Comparison of ENCODE assay signal across 17 cellular contexts in the genomic region with DNA sequence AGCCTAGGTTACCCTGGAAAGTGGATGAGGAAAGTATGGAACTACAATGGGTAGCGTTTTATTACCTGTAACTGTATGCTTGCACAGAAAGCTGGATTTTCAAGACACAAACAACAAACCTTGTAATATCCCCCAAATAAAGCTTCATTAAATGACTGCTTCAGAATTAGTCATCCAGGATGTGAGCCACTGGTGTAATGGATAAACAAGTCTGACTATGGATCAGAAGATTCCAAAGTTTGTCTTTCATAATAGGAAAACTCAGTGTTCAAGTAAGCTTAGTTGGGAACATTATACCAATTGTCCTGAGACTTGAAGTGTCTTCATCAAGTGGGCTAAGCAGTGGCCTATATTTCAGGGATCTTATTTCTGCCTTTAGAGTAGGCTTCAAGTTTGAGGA.
DNase-seq lines count a peak whose midpoint lies in the region; ATAC-seq, FAIRE-seq and TF ChIP-seq lines count a peak whose summit lies in the region.
"Had no signal": no experiment of that assay in that cellular context is flagged by ENCODE, and none has a peak within 500 bp of the region (broad histone marks: within the 10 kb centered on the region; RNA-seq: fewer than 3 reads in every experiment).

No MANE protein-coding gene starts in this region.

- H3K9ac ChIP-seq in DND-41 (ENCODE audit: low read depth, low read length) = no peak overlapping the region

- H3K4me3 ChIP-seq in DND-41 (ENCODE audit: low read depth in 1 of 2, low read length in 2 of 2) = no peak overlapping the region
- H3K4me3 ChIP-seq in choroid plexus epithelial cell (ENCODE audit: low read depth, low read length) = no peak overlapping the region
- no peak overlapping the region for H3K4me3 ChIP-seq in kidney epithelial cell (ENCODE audit: low read depth, low read length)
- H3K4me3 ChIP-seq in aorta (ENCODE audit: low read length in 2 of 2) = no peak overlapping the region
- no peak overlapping the region for H3K4me3 ChIP-seq in small intestine (ENCODE audit: low read depth in 1 of 2, low read length in 2 of 2)
- H3K4me3 ChIP-seq: pancreas had no signal

- H3K27me3 Mint-ChIP-seq in glutamatergic neuron (ENCODE audit: unreplicated experiment) = no peaks in the 10 kb centered on the region

- no peaks in the 10 kb centered on the region for H4K20me1 ChIP-seq in DND-41 (ENCODE audit: insufficient read depth, low read length)

- H3K4me3 Mint-ChIP-seq in glutamatergic neuron (ENCODE audit: unreplicated experiment) = no peak overlapping the region
- H3K4me3 Mint-ChIP-seq: T-helper 2 cell treated with Interferon-gamma antibody and Interleukin-4, amounts not matched to agents 5 μg/mL and 100 μg/mL, for 36 hours had no signal

- ATAC-seq in DND-41 (ENCODE audit: insufficient read depth, low read depth) = no peak
- ATAC-seq in Right ventricle myocardium superior (ENCODE audit: poor library complexity) = no peak
- ATAC-seq in aorta (ENCODE audit: low FRiP score) = no peak

- DNase-seq in DND-41 (no peak), LHCN-M2 (ENCODE audit: low read depth) (peak; percentile 53), choroid plexus epithelial cell (ENCODE audit: low read depth) (peak; percentile 42), kidney epithelial cell (ENCODE audit: low read depth) (peak; percentile 10), glutamatergic neuron (no peak), Right ventricle myocardium superior (no peak), aorta (no peak), small intestine (no peak)
- DNase-seq: activated CD4-positive, alpha-beta T cell treated with anti-CD3 and anti-CD28 coated beads for 4 hours; KG1; NCI-H1092 treated with DMSO at 0.1 percent for 48 hours; NK-92 treated with Interleukin-12 subunit alpha and Interleukin-12 subunit beta, amount 100 ng/mL, for 24 hours; pancreas; SHP77; stimulated activated naive CD4-positive, alpha-beta T cell treated with Interleukin-2 at 50 U/mL for 16 hours had no signal

- no peaks in the 10 kb centered on the region for H3K9me3 ChIP-seq in DND-41 (ENCODE audit: insufficient read depth, low read length, severe bottlenecking)
- H3K9me3 ChIP-seq in aorta (ENCODE audit: control insufficient read depth, low read length) = no peaks in the 10 kb centered on the region
- H3K9me3 ChIP-seq in small intestine (ENCODE audit: control insufficient read depth, low read depth) = no peaks in the 10 kb centered on the region
- H3K9me3 ChIP-seq: pancreas had no signal

- no peak overlapping the region for H3K27ac ChIP-seq in DND-41 (ENCODE audit: low read length)
- H3K27ac ChIP-seq in aorta (ENCODE audit: low read depth in 1 of 2, low read length in 2 of 2) = no peak overlapping the region
- no peak overlapping the region for H3K27ac ChIP-seq in small intestine (ENCODE audit: low read depth in 1 of 2, low read length in 1 of 2)

- no peak overlapping the region for H2AFZ ChIP-seq in DND-41 (ENCODE audit: low read depth, low read length)

- intact Hi-C loops in Right ventricle myocardium superior (cut with DNase I) = no loop called here
- intact Hi-C loops in aorta (cut with DNase I) = no loop called here

- peaks cover 19% of the 10 kb centered on the region for H3K4me1 ChIP-seq in DND-41 (ENCODE audit: insufficient read depth, low read length)
- H3K4me1 ChIP-seq in aorta (ENCODE audit: control insufficient read depth in 1 of 2, insufficient read depth in 2 of 2, low read length in 2 of 2) = no peaks in the 10 kb centered on the region
- H3K4me1 ChIP-seq in small intestine (ENCODE audit: control insufficient read depth in 2 of 2, insufficient read depth in 1 of 2, low read depth in 1 of 2, low read length in 1 of 2) = no peaks in the 10 kb centered on the region

- no peak overlapping the region for H3K27ac Mint-ChIP-seq in glutamatergic neuron (ENCODE audit: unreplicated experiment)
- H3K27ac Mint-ChIP-seq: T-helper 2 cell treated with Interferon-gamma antibody and Interleukin-4, amounts not matched to agents 5 μg/mL and 100 μg/mL, for 36 hours had no signal

- no peaks in the 10 kb centered on the region for H3K36me3 Mint-ChIP-seq in glutamatergic neuron (ENCODE audit: unreplicated experiment)

- peaks cover 3% of the 10 kb centered on the region for H3K9me3 Mint-ChIP-seq in glutamatergic neuron (ENCODE audit: unreplicated experiment)

- H3K79me2 ChIP-seq in DND-41 (ENCODE audit: insufficient read depth, low read length) = no peaks in the 10 kb centered on the region

- no peak for FAIRE-seq in small intestine (lab: Jason Lieb, UNC)
- FAIRE-seq: colon, pancreas had no signal

- no peak for TF ChIP-seq CTCF in DND-41 (IDR thresholded peaks at IDR 0.05; ENCODE audit: borderline replicate concordance, extremely low read depth, low read length, poor library complexity, severe bottlenecking)
- no peak for TF ChIP-seq CTCF in choroid plexus epithelial cell (conservative IDR thresholded peaks at IDR 0.05; ENCODE audit: low read depth, low read length)
- no peak for TF ChIP-seq CTCF in kidney epithelial cell (IDR thresholded peaks at IDR 0.05; ENCODE audit: insufficient read depth, low read length, poor library complexity, severe bottlenecking)
- no peak for TF ChIP-seq CTCF in glutamatergic neuron (IDR thresholded peaks at IDR 0.05; ENCODE audit: partially characterized antibody, unreplicated experiment)

- H3K36me3 ChIP-seq in DND-41 (ENCODE audit: insufficient read depth, low read length) (no peaks in the 10 kb centered on the region), kidney epithelial cell (ENCODE audit: control insufficient read depth, insufficient read depth, low read length) (no peaks in the 10 kb centered on the region), aorta (ENCODE audit: control insufficient read depth in 1 of 2, insufficient read depth in 2 of 2, low read length in 1 of 2) (no peaks in the 10 kb centered on the region), small intestine (ENCODE audit: control insufficient read depth in 2 of 2, insufficient read depth in 2 of 2, low read length in 2 of 2) (no peaks in the 10 kb centered on the region)
- H3K36me3 ChIP-seq: pancreas had no signal

- 89 to 93% methylated on average over 1 of the region's 1 CpG for WGBS in aorta, 2 donors
- 74 to 89% (median 85%) methylated on average over 1 of the region's 1 CpG for WGBS in small intestine, 3 donors

- H3K4me2 ChIP-seq in DND-41 (ENCODE audit: insufficient read depth, low read length) = 0 out of 2 replicates have a peak overlapping the region, but pooled peaks have one; percentile 57

- no peaks in the 10 kb centered on the region for H3K27me3 ChIP-seq in DND-41 (ENCODE audit: insufficient read depth, low read length, poor library complexity)
- H3K27me3 ChIP-seq in kidney epithelial cell (ENCODE audit: control insufficient read depth, insufficient read depth, low read length) = no peaks in the 10 kb centered on the region
- no peaks in the 10 kb centered on the region for H3K27me3 ChIP-seq in aorta (ENCODE audit: control insufficient read depth in 1 of 2, insufficient read depth in 2 of 2, low read length in 1 of 2)
- H3K27me3 ChIP-seq in small intestine (ENCODE audit: control insufficient read depth in 2 of 2, insufficient read depth in 2 of 2, low read length in 2 of 2) = no peaks in the 10 kb centered on the region
- H3K27me3 ChIP-seq: pancreas had no signal

- peaks cover 21% of the 10 kb centered on the region for H3K4me1 Mint-ChIP-seq in glutamatergic neuron (ENCODE audit: low read depth, unreplicated experiment)

Comparison
In these comparisons a context has a peak if more than half of its experiments do, and no peak if none do; other contexts are left out.
1. DNase-seq: peak in LHCN-M2 (single experiment), choroid plexus epithelial cell (single experiment) and kidney epithelial cell (single experiment); none in DND-41 (single experiment), glutamatergic neuron (single experiment), Right ventricle myocardium superior (single experiment), aorta (0 of 2) and small intestine (single experiment).